Comparison of ENCODE assay signal across 26 cellular contexts in genomic region chr20:37935435-37935834, GRCh38. TPM values are rescaled to one million over a fixed set of nuclear protein-coding genes. Genes with fewer than 3 reads are reported as not detected.
DNase-seq lines count a peak whose midpoint lies in the region; ATAC-seq and TF ChIP-seq lines count a peak whose summit lies in the region.
"Had no signal": no experiment of that assay in that cellular context is flagged by ENCODE, and none has a peak within 500 bp of the region (broad histone marks: within the 10 kb centered on the region; RNA-seq: fewer than 3 reads in every experiment).

No MANE protein-coding gene starts in this region.

- no peak overlapping the region for H2AFZ ChIP-seq in osteoblast (ENCODE audit: low read length)
- H2AFZ ChIP-seq: neural progenitor cell, PC-9 had no signal

- H3K27ac ChIP-seq in brain microvascular endothelial cell: no peak overlapping the region
- no peak overlapping the region for H3K27ac ChIP-seq in osteoblast (ENCODE audit: low read depth, low read length)
- H3K27ac ChIP-seq: colonic mucosa, neural progenitor cell, PC-9, prostate gland, thoracic aorta, uterus had no signal

- H3K36me3 ChIP-seq in brain microvascular endothelial cell (replicated peaks) (no peaks in the 10 kb centered on the region), osteoblast (ENCODE audit: insufficient read depth, low read length) (no peaks in the 10 kb centered on the region)
- H3K36me3 ChIP-seq: colonic mucosa, neural progenitor cell, prostate gland, thoracic aorta, uterus had no signal

- no peaks in the 10 kb centered on the region for H3K27me3 ChIP-seq in brain microvascular endothelial cell (replicated peaks)
- H3K27me3 ChIP-seq in osteoblast (ENCODE audit: insufficient read depth, low read length): peaks cover 12% of the 10 kb centered on the region
- H3K27me3 ChIP-seq: colonic mucosa, neural progenitor cell, uterus had no signal

- no peak overlapping the region for H3K4me2 ChIP-seq in osteoblast (ENCODE audit: insufficient read depth, low read length)
- H3K4me2 ChIP-seq: neural progenitor cell, PC-9 had no signal

- in situ Hi-C loops in brain microvascular endothelial cell (cut with HindIII; ENCODE audit: low pct_ligation_motif_present, low sequenced_read_pairs): no loop called here

- no peaks in the 10 kb centered on the region for H3K9me3 ChIP-seq in osteoblast (ENCODE audit: low read depth, low read length)
- H3K9me3 ChIP-seq: colonic mucosa, prostate gland, thoracic aorta, uterus had no signal

- no peak overlapping the region for H3K4me3 ChIP-seq in brain microvascular endothelial cell (ENCODE audit: low read depth, low read length)
- no peak overlapping the region for H3K4me3 ChIP-seq in osteoblast (ENCODE audit: insufficient read depth, low read length)
- H3K4me3 ChIP-seq: colonic mucosa, neural progenitor cell, PC-9, prostate gland, thoracic aorta, uterus had no signal

- no peak for ATAC-seq in GM18517 (IDR thresholded peaks at IDR 0.05; ENCODE audit: unreplicated experiment)
- ATAC-seq: effector memory CD8-positive, alpha-beta T cell; left colon had no signal

- TF ChIP-seq CTCF in brain microvascular endothelial cell (IDR thresholded peaks at IDR 0.05; ENCODE audit: low read depth, low read length, missing control alignments): no peak
- no peak for TF ChIP-seq CTCF in osteoblast (IDR thresholded peaks at IDR 0.05; ENCODE audit: extremely low read depth, low read depth, low read length)

- H3K4me1 ChIP-seq in osteoblast (ENCODE audit: insufficient read depth, low read length): no peaks in the 10 kb centered on the region
- H3K4me1 ChIP-seq: colonic mucosa, prostate gland, uterus had no signal

- H3K79me2 ChIP-seq in osteoblast (ENCODE audit: insufficient read depth, low read length): no peaks in the 10 kb centered on the region

- DNase-seq in AG20443 (ENCODE audit: low spot score): peak; percentile 35
- DNase-seq in M059J (ENCODE audit: low read depth): peak; percentile 37
- DNase-seq in brain microvascular endothelial cell: peak; percentile 27
- peak; percentile 88 for DNase-seq in osteoblast (ENCODE audit: insufficient read length, low spot score, missing footprints)
- DNase-seq in NCI-H1105 treated with DMSO at 0.1 percent for 48 hours (lab: John Stamatoyannopoulos, UW): no peak
- no peak for DNase-seq in NCI-H128 (lab: John Stamatoyannopoulos, UW; ENCODE audit: unreplicated experiment)
- no peak for DNase-seq in GDM1 (lab: John Stamatoyannopoulos, UW)
- DNase-seq: activated B cell treated with CpG ODN at 0.5 μM for 24 hours; activated naive CD4-positive, alpha-beta T cell treated with anti-CD3 and anti-CD28 coated beads, Interleukin-2, amount 50 U/mL, for 16 hours; AML-193; amniotic stem cell; CD4-positive, alpha-beta memory T cell; colonic mucosa; effector memory CD8-positive, alpha-beta T cell; left colon; MM.1S; NCI-H510A treated with DMSO at 0.1 percent for 48 hours; NK-92 treated with Interleukin-12 subunit alpha and Interleukin-12 subunit beta, amount 100 ng/mL, for 24 hours; PC-9; SHP77 treated with DMSO at 0.1 percent for 48 hours; stimulated activated naive CD4-positive, alpha-beta T cell treated with Interleukin-2 at 50 U/mL for 16 hours; uterus had no signal

- no peaks in the 10 kb centered on the region for H4K20me1 ChIP-seq in osteoblast (ENCODE audit: insufficient read depth, low read length)

RNA-seq across cellular contexts. Expression of gene VSTM2L, which starts 32.5 kb away (rescaled TPM):
- total RNA-seq in M059J (2014; rRNA removed; shearing (Covaris generic)): 1.0 and 4.2 TPM in 2 replicates
- 2.5 and 2.9 TPM in 2 replicates for total RNA-seq in osteoblast
- total RNA-seq: activated B cell treated with CpG ODN at 0.5 μM for 24 hours; CD4-positive, alpha-beta memory T cell had no signal

Comparison
In these comparisons a context has a peak if more than half of its experiments do, and no peak if none do; other contexts are left out.
1. DNase-seq: peak in AG20443 (single experiment), M059J (single experiment), brain microvascular endothelial cell (single experiment) and osteoblast (single experiment); none in NCI-H1105 treated with DMSO at 0.1 percent for 48 hours (single experiment), NCI-H128 (single experiment) and GDM1 (single experiment).